ENCODE assay signal across 2 cellular contexts in genomic region chrX:54995621-54996020, GRCh38.
TF ChIP-seq lines count a peak whose summit lies in the region.

No MANE protein-coding gene starts in this region.

TF ChIP-seq in A549, 52 proteins besides CTCF, POLR2A, EP300 and RAD21:
- TF ChIP-seq HOXA7 (CRISPR knock-in tag; IDR thresholded peaks at IDR 0.05) (no peak), MAFK (IDR thresholded peaks at IDR 0.05; ENCODE audit: partially characterized antibody) (peak; percentile 72), CBX2 (IDR thresholded peaks at IDR 0.05; ENCODE audit: borderline replicate concordance, low read depth) (no peak), SREBF2 (IDR thresholded peaks at IDR 0.05) (no peak), EHF (CRISPR knock-in tag; IDR thresholded peaks at IDR 0.05) (no peak)

TF ChIP-seq in K562, 482 proteins besides CTCF, POLR2A, EP300 and RAD21:
- TF ChIP-seq ZBTB49 (CRISPR knock-in tag; IDR thresholded peaks at IDR 0.05; ENCODE audit: borderline replicate concordance) = no peak
- TF ChIP-seq ZNF316 (IDR thresholded peaks at IDR 0.05) = peak; percentile 84
- TF ChIP-seq, protein P1, sequence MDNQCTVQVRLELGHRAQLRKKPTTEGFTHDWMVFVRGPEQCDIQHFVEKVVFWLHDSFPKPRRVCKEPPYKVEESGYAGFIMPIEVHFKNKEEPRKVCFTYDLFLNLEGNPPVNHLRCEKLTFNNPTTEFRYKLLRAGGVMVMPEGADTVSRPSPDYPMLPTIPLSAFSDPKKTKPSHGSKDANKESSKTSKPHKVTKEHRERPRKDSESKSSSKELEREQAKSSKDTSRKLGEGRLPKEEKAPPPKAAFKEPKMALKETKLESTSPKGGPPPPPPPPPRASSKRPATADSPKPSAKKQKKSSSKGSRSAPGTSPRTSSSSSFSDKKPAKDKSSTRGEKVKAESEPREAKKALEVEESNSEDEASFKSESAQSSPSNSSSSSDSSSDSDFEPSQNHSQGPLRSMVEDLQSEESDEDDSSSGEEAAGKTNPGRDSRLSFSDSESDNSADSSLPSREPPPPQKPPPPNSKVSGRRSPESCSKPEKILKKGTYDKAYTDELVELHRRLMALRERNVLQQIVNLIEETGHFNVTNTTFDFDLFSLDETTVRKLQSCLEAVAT (IDR thresholded peaks at IDR 0.05) = no peak
- no peak for TF ChIP-seq BHLHE40 (IDR thresholded peaks at IDR 0.05; ENCODE audit: low read length)
- no peak for TF ChIP-seq ELF2 (CRISPR knock-in tag; IDR thresholded peaks at IDR 0.05)
- no peak for TF ChIP-seq JUNB (CRISPR knock-in tag; conservative IDR thresholded peaks at IDR 0.05)
- no peak for TF ChIP-seq ZBTB43 (CRISPR knock-in tag; IDR thresholded peaks at IDR 0.05)
- TF ChIP-seq ZNF263 (CRISPR knock-in tag; IDR thresholded peaks at IDR 0.05; ENCODE audit: borderline replicate concordance) = no peak
- no peak for TF ChIP-seq MLX (CRISPR knock-in tag; conservative IDR thresholded peaks at IDR 0.05)
- TF ChIP-seq HDAC8 (tag; IDR thresholded peaks at IDR 0.05) = no peak
- no peak for TF ChIP-seq XRCC4 (IDR thresholded peaks at IDR 0.05; ENCODE audit: extremely low read depth, insufficient read depth, insufficient read length)
- TF ChIP-seq ZNF77 (CRISPR knock-in tag; IDR thresholded peaks at IDR 0.05) = no peak
- TF ChIP-seq, protein P2, sequence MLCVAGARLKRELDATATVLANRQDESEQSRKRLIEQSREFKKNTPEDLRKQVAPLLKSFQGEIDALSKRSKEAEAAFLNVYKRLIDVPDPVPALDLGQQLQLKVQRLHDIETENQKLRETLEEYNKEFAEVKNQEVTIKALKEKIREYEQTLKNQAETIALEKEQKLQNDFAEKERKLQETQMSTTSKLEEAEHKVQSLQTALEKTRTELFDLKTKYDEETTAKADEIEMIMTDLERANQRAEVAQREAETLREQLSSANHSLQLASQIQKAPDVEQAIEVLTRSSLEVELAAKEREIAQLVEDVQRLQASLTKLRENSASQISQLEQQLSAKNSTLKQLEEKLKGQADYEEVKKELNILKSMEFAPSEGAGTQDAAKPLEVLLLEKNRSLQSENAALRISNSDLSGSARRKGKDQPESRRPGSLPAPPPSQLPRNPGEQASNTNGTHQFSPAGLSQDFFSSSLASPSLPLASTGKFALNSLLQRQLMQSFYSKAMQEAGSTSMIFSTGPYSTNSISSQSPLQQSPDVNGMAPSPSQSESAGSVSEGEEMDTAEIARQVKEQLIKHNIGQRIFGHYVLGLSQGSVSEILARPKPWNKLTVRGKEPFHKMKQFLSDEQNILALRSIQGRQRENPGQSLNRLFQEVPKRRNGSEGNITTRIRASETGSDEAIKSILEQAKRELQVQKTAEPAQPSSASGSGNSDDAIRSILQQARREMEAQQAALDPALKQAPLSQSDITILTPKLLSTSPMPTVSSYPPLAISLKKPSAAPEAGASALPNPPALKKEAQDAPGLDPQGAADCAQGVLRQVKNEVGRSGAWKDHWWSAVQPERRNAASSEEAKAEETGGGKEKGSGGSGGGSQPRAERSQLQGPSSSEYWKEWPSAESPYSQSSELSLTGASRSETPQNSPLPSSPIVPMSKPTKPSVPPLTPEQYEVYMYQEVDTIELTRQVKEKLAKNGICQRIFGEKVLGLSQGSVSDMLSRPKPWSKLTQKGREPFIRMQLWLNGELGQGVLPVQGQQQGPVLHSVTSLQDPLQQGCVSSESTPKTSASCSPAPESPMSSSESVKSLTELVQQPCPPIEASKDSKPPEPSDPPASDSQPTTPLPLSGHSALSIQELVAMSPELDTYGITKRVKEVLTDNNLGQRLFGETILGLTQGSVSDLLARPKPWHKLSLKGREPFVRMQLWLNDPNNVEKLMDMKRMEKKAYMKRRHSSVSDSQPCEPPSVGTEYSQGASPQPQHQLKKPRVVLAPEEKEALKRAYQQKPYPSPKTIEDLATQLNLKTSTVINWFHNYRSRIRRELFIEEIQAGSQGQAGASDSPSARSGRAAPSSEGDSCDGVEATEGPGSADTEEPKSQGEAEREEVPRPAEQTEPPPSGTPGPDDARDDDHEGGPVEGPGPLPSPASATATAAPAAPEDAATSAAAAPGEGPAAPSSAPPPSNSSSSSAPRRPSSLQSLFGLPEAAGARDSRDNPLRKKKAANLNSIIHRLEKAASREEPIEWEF (CRISPR knock-in tag; IDR thresholded peaks at IDR 0.05) = no peak
- no peak for TF ChIP-seq NR2C2 (CRISPR knock-in tag; IDR thresholded peaks at IDR 0.05)
- no peak for TF ChIP-seq NR2C2 (tag; IDR thresholded peaks at IDR 0.05)
- TF ChIP-seq, protein P3, sequence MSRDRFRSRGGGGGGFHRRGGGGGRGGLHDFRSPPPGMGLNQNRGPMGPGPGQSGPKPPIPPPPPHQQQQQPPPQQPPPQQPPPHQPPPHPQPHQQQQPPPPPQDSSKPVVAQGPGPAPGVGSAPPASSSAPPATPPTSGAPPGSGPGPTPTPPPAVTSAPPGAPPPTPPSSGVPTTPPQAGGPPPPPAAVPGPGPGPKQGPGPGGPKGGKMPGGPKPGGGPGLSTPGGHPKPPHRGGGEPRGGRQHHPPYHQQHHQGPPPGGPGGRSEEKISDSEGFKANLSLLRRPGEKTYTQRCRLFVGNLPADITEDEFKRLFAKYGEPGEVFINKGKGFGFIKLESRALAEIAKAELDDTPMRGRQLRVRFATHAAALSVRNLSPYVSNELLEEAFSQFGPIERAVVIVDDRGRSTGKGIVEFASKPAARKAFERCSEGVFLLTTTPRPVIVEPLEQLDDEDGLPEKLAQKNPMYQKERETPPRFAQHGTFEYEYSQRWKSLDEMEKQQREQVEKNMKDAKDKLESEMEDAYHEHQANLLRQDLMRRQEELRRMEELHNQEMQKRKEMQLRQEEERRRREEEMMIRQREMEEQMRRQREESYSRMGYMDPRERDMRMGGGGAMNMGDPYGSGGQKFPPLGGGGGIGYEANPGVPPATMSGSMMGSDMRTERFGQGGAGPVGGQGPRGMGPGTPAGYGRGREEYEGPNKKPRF (IDR thresholded peaks at IDR 0.05; ENCODE audit: low read depth, low read length) = no peak
- peak; percentile 56 for TF ChIP-seq C11orf30 (IDR thresholded peaks at IDR 0.05; ENCODE audit: low read depth)
- TF ChIP-seq, protein P4, sequence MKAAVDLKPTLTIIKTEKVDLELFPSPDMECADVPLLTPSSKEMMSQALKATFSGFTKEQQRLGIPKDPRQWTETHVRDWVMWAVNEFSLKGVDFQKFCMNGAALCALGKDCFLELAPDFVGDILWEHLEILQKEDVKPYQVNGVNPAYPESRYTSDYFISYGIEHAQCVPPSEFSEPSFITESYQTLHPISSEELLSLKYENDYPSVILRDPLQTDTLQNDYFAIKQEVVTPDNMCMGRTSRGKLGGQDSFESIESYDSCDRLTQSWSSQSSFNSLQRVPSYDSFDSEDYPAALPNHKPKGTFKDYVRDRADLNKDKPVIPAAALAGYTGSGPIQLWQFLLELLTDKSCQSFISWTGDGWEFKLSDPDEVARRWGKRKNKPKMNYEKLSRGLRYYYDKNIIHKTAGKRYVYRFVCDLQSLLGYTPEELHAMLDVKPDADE (conservative IDR thresholded peaks at IDR 0.05; ENCODE audit: control insufficient read depth, low read depth, low read length) = no peak
- no peak for TF ChIP-seq POLR3A (IDR thresholded peaks at IDR 0.05; ENCODE audit: borderline replicate concordance, extremely low read depth, insufficient read depth, insufficient read length)
- TF ChIP-seq MAFF (IDR thresholded peaks at IDR 0.05; ENCODE audit: low read length) = peak; percentile 38
- TF ChIP-seq, protein P5, sequence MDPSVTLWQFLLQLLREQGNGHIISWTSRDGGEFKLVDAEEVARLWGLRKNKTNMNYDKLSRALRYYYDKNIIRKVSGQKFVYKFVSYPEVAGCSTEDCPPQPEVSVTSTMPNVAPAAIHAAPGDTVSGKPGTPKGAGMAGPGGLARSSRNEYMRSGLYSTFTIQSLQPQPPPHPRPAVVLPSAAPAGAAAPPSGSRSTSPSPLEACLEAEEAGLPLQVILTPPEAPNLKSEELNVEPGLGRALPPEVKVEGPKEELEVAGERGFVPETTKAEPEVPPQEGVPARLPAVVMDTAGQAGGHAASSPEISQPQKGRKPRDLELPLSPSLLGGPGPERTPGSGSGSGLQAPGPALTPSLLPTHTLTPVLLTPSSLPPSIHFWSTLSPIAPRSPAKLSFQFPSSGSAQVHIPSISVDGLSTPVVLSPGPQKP (CRISPR knock-in tag; IDR thresholded peaks at IDR 0.05) = no peak
- TF ChIP-seq MAFK (IDR thresholded peaks at IDR 0.05; ENCODE audit: low read length) = peak; percentile 16; the same call in 1 of the 2 replicates
